10 cellular contexts compared by ENCODE assay signal in the genomic region with DNA sequence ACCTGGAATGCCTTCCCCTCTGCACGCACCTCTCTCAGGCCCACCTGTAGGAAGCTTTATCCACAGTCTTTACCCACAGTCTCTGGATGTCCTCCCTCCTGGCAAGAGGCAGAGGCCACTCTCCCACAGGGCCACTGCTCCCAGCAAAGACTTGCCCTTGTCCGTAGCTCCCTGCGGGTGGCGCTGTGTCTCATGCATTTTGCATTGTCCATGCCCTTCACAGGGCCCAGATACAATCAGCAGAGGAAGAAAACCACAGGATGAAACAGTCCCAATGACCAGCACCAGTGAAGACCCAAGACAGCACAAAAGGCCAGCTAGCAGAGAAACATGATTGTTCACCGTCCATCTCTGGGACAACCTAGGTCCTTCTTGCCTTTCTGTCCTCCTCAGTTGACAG. TPM values are rescaled to one million over a fixed set of nuclear protein-coding genes. Genes with fewer than 3 reads are reported as not detected.
DNase-seq lines count a peak whose midpoint lies in the region; ATAC-seq and TF ChIP-seq lines count a peak whose summit lies in the region.
"Had no signal": no experiment of that assay in that cellular context is flagged by ENCODE, and none has a peak within 500 bp of the region (broad histone marks: within the 10 kb centered on the region; RNA-seq: fewer than 3 reads in every experiment).

No MANE protein-coding gene starts in this region.

- no peak overlapping the region for H2BK15ac ChIP-seq in mesenchymal stem cell (ENCODE audit: low read depth, poor library complexity, severe bottlenecking)

- peak overlapping the region in 1 of 2 experiments; percentile 75 for H3K14ac ChIP-seq in mesenchymal stem cell (ENCODE audit: low read length in 2 of 2)

- H3K27ac ChIP-seq in DOHH2 (ENCODE audit: low read depth, low read length) (no peak overlapping the region), mesenchymal stem cell (ENCODE audit: low read length, poor library complexity, severe bottlenecking) (no peak overlapping the region)
- H3K27ac ChIP-seq: neutrophil, thoracic aorta had no signal

- no peak overlapping the region for H3K4ac ChIP-seq in mesenchymal stem cell (ENCODE audit: low read depth in 1 of 2, low read length in 2 of 2)

- H2BK120ac ChIP-seq in mesenchymal stem cell (ENCODE audit: low read depth, low read length) = no peak overlapping the region

- H3K23ac ChIP-seq in mesenchymal stem cell (ENCODE audit: low read length in 2 of 2) = peak overlapping the region in 1 of 2 experiments; percentile 37

- no peaks in the 10 kb centered on the region; the same call in 1 of the 2 replicates for H3K4me1 ChIP-seq in DOHH2 (ENCODE audit: control insufficient read depth, low read length)
- peaks cover 24% of the 10 kb centered on the region for H3K4me1 ChIP-seq in mesenchymal stem cell (ENCODE audit: control insufficient read depth, insufficient read depth, low read depth, low read length)

- no peak overlapping the region for H3K4me3 ChIP-seq in DOHH2 (ENCODE audit: low read length)
- H3K4me3 ChIP-seq in mesenchymal stem cell (ENCODE audit: insufficient read depth in 1 of 2, low read depth in 1 of 2, low read length in 2 of 2) = no peak overlapping the region
- H3K4me3 ChIP-seq: thoracic aorta had no signal

- H4K8ac ChIP-seq in mesenchymal stem cell (ENCODE audit: low read length) = no peak overlapping the region

- H3K4me2 ChIP-seq in DOHH2 (ENCODE audit: low read length) (no peak overlapping the region), mesenchymal stem cell (ENCODE audit: low read length, poor library complexity, severe bottlenecking) (no peak overlapping the region)

- peaks cover 9% of the 10 kb centered on the region for H3K4me1 Mint-ChIP-seq in activated naive CD4-positive, alpha-beta T cell treated with anti-CD3 and anti-CD28 coated beads, Interleukin-2, amount 50 U/mL, for 24 hours
- H3K4me1 Mint-ChIP-seq in activated T-helper 1 cell treated with anti-CD3 and anti-CD28 coated beads, Interleukin-12 subunit alpha, Interleukin-12 subunit beta, Interleukin-2, Interleukin-4 antibody, amounts not matched to agents 30 ng/mL and 10 ng/mL and 1 ng/mL, durations not matched to agents 14 hours and 24 hours and 36 hours (ENCODE audit: low read depth) = peaks cover 5% of the 10 kb centered on the region

- H3K9me3 ChIP-seq in DOHH2 (ENCODE audit: control insufficient read depth, insufficient read depth, low read length) = no peaks in the 10 kb centered on the region
- no peaks in the 10 kb centered on the region for H3K9me3 ChIP-seq in mesenchymal stem cell (ENCODE audit: control insufficient read depth, low read length)
- H3K9me3 ChIP-seq: neutrophil, thoracic aorta had no signal

- peaks cover 17% of the 10 kb centered on the region for H3K27me3 Mint-ChIP-seq in activated naive CD4-positive, alpha-beta T cell treated with anti-CD3 and anti-CD28 coated beads, Interleukin-2, amount 50 U/mL, for 24 hours
- peaks cover 45% of the 10 kb centered on the region for H3K27me3 Mint-ChIP-seq in activated T-helper 1 cell treated with anti-CD3 and anti-CD28 coated beads, Interleukin-12 subunit alpha, Interleukin-12 subunit beta, Interleukin-2, Interleukin-4 antibody, amounts not matched to agents 30 ng/mL and 10 ng/mL and 1 ng/mL, durations not matched to agents 14 hours and 24 hours and 36 hours (ENCODE audit: insufficient read depth)

- H4K91ac ChIP-seq in mesenchymal stem cell (ENCODE audit: low read length) = no peak overlapping the region

- H2BK12ac ChIP-seq in mesenchymal stem cell (ENCODE audit: low read length in 2 of 2) = no peak overlapping the region

- no peaks in the 10 kb centered on the region for H3K9me2 ChIP-seq in DOHH2 (replicated peaks; ENCODE audit: control insufficient read depth, low read length)

- no peaks in the 10 kb centered on the region for H3K36me3 ChIP-seq in DOHH2 (ENCODE audit: control insufficient read depth, low read length)
- no peaks in the 10 kb centered on the region for H3K36me3 ChIP-seq in mesenchymal stem cell (ENCODE audit: control insufficient read depth in 1 of 2, insufficient read depth in 2 of 2, low read depth in 1 of 2, low read length in 2 of 2)
- H3K36me3 ChIP-seq: neutrophil, thoracic aorta had no signal

- H2AK5ac ChIP-seq in mesenchymal stem cell (ENCODE audit: low read length, severe bottlenecking) = no peak overlapping the region

- H3K36me3 Mint-ChIP-seq in activated naive CD4-positive, alpha-beta T cell treated with anti-CD3 and anti-CD28 coated beads, Interleukin-2, amount 50 U/mL, for 24 hours = no peaks in the 10 kb centered on the region
- H3K36me3 Mint-ChIP-seq in activated T-helper 1 cell treated with anti-CD3 and anti-CD28 coated beads, Interleukin-12 subunit alpha, Interleukin-12 subunit beta, Interleukin-2, Interleukin-4 antibody, amounts not matched to agents 30 ng/mL and 10 ng/mL and 1 ng/mL, durations not matched to agents 14 hours and 24 hours and 36 hours (ENCODE audit: low read depth) = no peaks in the 10 kb centered on the region

- H4K20me1 ChIP-seq in DOHH2 (ENCODE audit: control insufficient read depth, insufficient read depth, low read depth, low read length) = no peaks in the 10 kb centered on the region

- 29% methylated on average over 5 of the region's 5 CpGs for WGBS in mesenchymal stem cell

- no peaks in the 10 kb centered on the region for H3F3A ChIP-seq in DOHH2 (ENCODE audit: control insufficient read depth, insufficient read depth)

- H2BK5ac ChIP-seq in mesenchymal stem cell (ENCODE audit: low read depth, low read length, poor library complexity, severe bottlenecking) = no peak overlapping the region

- no peaks in the 10 kb centered on the region for H3K79me2 ChIP-seq in DOHH2 (ENCODE audit: control insufficient read depth, low read length)

- no peak overlapping the region for H2AFZ ChIP-seq in mesenchymal stem cell (ENCODE audit: low read depth, low read length)

- H3K27me3 ChIP-seq in DOHH2 (ENCODE audit: control insufficient read depth, low read length) = peaks cover 32% of the 10 kb centered on the region
- H3K27me3 ChIP-seq in mesenchymal stem cell (ENCODE audit: control insufficient read depth in 1 of 2, insufficient read depth in 1 of 2, low read length in 2 of 2) = peaks cover 84 to 85% of the 10 kb centered on the region in 2 experiments

- no peak overlapping the region for H3K27ac Mint-ChIP-seq in activated naive CD4-positive, alpha-beta T cell treated with anti-CD3 and anti-CD28 coated beads, Interleukin-2, amount 50 U/mL, for 24 hours
- H3K27ac Mint-ChIP-seq in activated T-helper 1 cell treated with anti-CD3 and anti-CD28 coated beads, Interleukin-12 subunit alpha, Interleukin-12 subunit beta, Interleukin-2, Interleukin-4 antibody, amounts not matched to agents 30 ng/mL and 10 ng/mL and 1 ng/mL, durations not matched to agents 14 hours and 24 hours and 36 hours = no peak overlapping the region

- TF ChIP-seq CTCF in DOHH2 (IDR thresholded peaks at IDR 0.05; ENCODE audit: low read depth, low read length, poor library complexity, severe bottlenecking) = peak; percentile 69

- H3K79me1 ChIP-seq in mesenchymal stem cell (replicated peaks; ENCODE audit: low read length, poor library complexity, severe bottlenecking) = no peaks in the 10 kb centered on the region

- H3K18ac ChIP-seq in mesenchymal stem cell (ENCODE audit: low read depth in 1 of 2, low read length in 2 of 2) = peak overlapping the region in 1 of 2 experiments; percentile 53

- no peak overlapping the region for H3K9ac ChIP-seq in mesenchymal stem cell (ENCODE audit: low read length)

- intact Hi-C loops in cardiac septum (cut with DNase I) = no loop called here
- intact Hi-C loops in activated T-helper 1 cell treated with anti-CD3 and anti-CD28 coated beads, Interleukin-12 subunit alpha, Interleukin-12 subunit beta, Interleukin-2, Interleukin-4 antibody, amounts not matched to agents 30 ng/mL and 10 ng/mL and 1 ng/mL, durations not matched to agents 14 hours and 24 hours and 36 hours (cut with micrococcal nuclease) = no loop called here

- ATAC-seq in HG02973 (IDR thresholded peaks at IDR 0.05; ENCODE audit: unreplicated experiment) (no peak), HG02970 (IDR thresholded peaks at IDR 0.05; ENCODE audit: low FRiP score, unreplicated experiment) (no peak)

- peak; percentile 27 for DNase-seq in HPDE6-E6E7 (ENCODE audit: extremely low spot score)
- DNase-seq in mesenchymal stem cell = peak; percentile 68
- DNase-seq in cardiac septum (ENCODE audit: low spot score) = no peak
- no peak for DNase-seq in activated T-helper 1 cell treated with anti-CD3 and anti-CD28 coated beads, Interleukin-12 subunit alpha, Interleukin-12 subunit beta, Interleukin-2, Interleukin-4 antibody, amounts not matched to agents 30 ng/mL and 10 ng/mL and 1 ng/mL, durations not matched to agents 14 hours and 24 hours and 36 hours (ENCODE audit: low spot score)

- peak overlapping the region; percentile 43 for H3K4me3 Mint-ChIP-seq in activated naive CD4-positive, alpha-beta T cell treated with anti-CD3 and anti-CD28 coated beads, Interleukin-2, amount 50 U/mL, for 24 hours
- no peak overlapping the region for H3K4me3 Mint-ChIP-seq in activated T-helper 1 cell treated with anti-CD3 and anti-CD28 coated beads, Interleukin-12 subunit alpha, Interleukin-12 subunit beta, Interleukin-2, Interleukin-4 antibody, amounts not matched to agents 30 ng/mL and 10 ng/mL and 1 ng/mL, durations not matched to agents 14 hours and 24 hours and 36 hours

- no peaks in the 10 kb centered on the region for H3K9me3 Mint-ChIP-seq in activated naive CD4-positive, alpha-beta T cell treated with anti-CD3 and anti-CD28 coated beads, Interleukin-2, amount 50 U/mL, for 24 hours
- H3K9me3 Mint-ChIP-seq in activated T-helper 1 cell treated with anti-CD3 and anti-CD28 coated beads, Interleukin-12 subunit alpha, Interleukin-12 subunit beta, Interleukin-2, Interleukin-4 antibody, amounts not matched to agents 30 ng/mL and 10 ng/mL and 1 ng/mL, durations not matched to agents 14 hours and 24 hours and 36 hours = no peaks in the 10 kb centered on the region

RNA-seq across cellular contexts. Expression of a gene that starts 2.1 kb away (rescaled TPM):
- polyA plus RNA-seq in mesenchymal stem cell (2013, experiment 1 of 2) = 185 TPM
- 188 TPM for polyA plus RNA-seq in mesenchymal stem cell (2013, experiment 2 of 2)
- 2.6 TPM for total RNA-seq in cardiac septum
- total RNA-seq in activated T-helper 1 cell treated with anti-CD3 and anti-CD28 coated beads, Interleukin-12 subunit alpha, Interleukin-12 subunit beta, Interleukin-2, Interleukin-4 antibody, amounts not matched to agents 30 ng/mL and 10 ng/mL and 1 ng/mL, durations not matched to agents 14 hours and 24 hours and 36 hours = 0.18 and 0.27 TPM in 2 replicates

Comparison
In these comparisons a context has a peak if more than half of its experiments do, and no peak if none do; other contexts are left out.
1. DNase-seq: peak in HPDE6-E6E7 (single experiment) and mesenchymal stem cell (single experiment); none in cardiac septum (single experiment) and activated T-helper 1 cell treated with anti-CD3 and anti-CD28 coated beads, Interleukin-12 subunit alpha, Interleukin-12 subunit beta, Interleukin-2, Interleukin-4 antibody, amounts not matched to agents 30 ng/mL and 10 ng/mL and 1 ng/mL, durations not matched to agents 14 hours and 24 hours and 36 hours (single experiment).